In genomic region chrX:65596270-65596669, GRCh38 we compare ENCODE assay signal across 9 cellular contexts.
DNase-seq lines count a peak whose midpoint lies in the region; ATAC-seq and TF ChIP-seq lines count a peak whose summit lies in the region.
"Had no signal": no experiment of that assay in that cellular context is flagged by ENCODE, and none has a peak within 500 bp of the region (broad histone marks: within the 10 kb centered on the region; RNA-seq: fewer than 3 reads in every experiment).

No MANE protein-coding gene starts in this region.

- no peak for DNase-seq in Right ventricle myocardium inferior (ENCODE audit: missing footprints)
- DNase-seq in cardiac septum (ENCODE audit: low spot score) = no peak
- DNase-seq in activated CD4-positive, CD25-positive, alpha-beta regulatory T cell treated with anti-CD3 and anti-CD28 coated beads, Interleukin-2, amount 50 U/mL, for 72 hours = peak; percentile 35
- DNase-seq in coronary artery (ENCODE audit: low spot score) = no peak
- peak; percentile 58 for DNase-seq in osteoblast (ENCODE audit: insufficient read length, low spot score, missing footprints)
- no peak for DNase-seq in cerebellar nuclear complex (lab: John Stamatoyannopoulos, UW)
- DNase-seq in ecto neural progenitor cell (ENCODE audit: low spot score) = no peak

- no peak overlapping the region for H2AFZ ChIP-seq in osteoblast (ENCODE audit: low read length)

- H4K20me1 ChIP-seq in osteoblast (ENCODE audit: insufficient read depth, low read length) = no peaks in the 10 kb centered on the region

- H3K4me2 ChIP-seq in osteoblast (ENCODE audit: insufficient read depth, low read length) = peak overlapping the region; percentile 14

- H3K36me3 ChIP-seq in osteoblast (ENCODE audit: insufficient read depth, low read length) = no peaks in the 10 kb centered on the region

- peak; percentile 47 for ATAC-seq in Right ventricle myocardium inferior
- peak; percentile 69 for ATAC-seq in HG03460 (IDR thresholded peaks at IDR 0.05; ENCODE audit: unreplicated experiment)

- H3K27me3 ChIP-seq in osteoblast (ENCODE audit: insufficient read depth, low read length) = no peaks in the 10 kb centered on the region

- peaks cover 16% of the 10 kb centered on the region for H3K4me1 ChIP-seq in osteoblast (ENCODE audit: insufficient read depth, low read length)

- peak overlapping the region; percentile 75 to 81 for H3K27ac ChIP-seq in coronary artery
- H3K27ac ChIP-seq in osteoblast (ENCODE audit: low read depth, low read length) = peak overlapping the region; percentile 73
- H3K27ac ChIP-seq: C4-2B had no signal

- TF ChIP-seq CTCF in coronary artery (IDR thresholded peaks at IDR 0.05) = no peak
- TF ChIP-seq CTCF in osteoblast (IDR thresholded peaks at IDR 0.05; ENCODE audit: extremely low read depth, low read depth, low read length) = no peak

- H3K4me3 ChIP-seq in coronary artery = no peak overlapping the region
- no peak overlapping the region for H3K4me3 ChIP-seq in osteoblast (ENCODE audit: insufficient read depth, low read length)

- intact Hi-C loops in Right ventricle myocardium inferior (cut with DNase I) = loop anchor here (5.0 kb wide), 3 partner anchors 71 to 391 kb away; partner anchors contain the start of gene MSN
- intact Hi-C loops in cardiac septum (cut with DNase I) = loop anchor here (2.0 to 5.0 kb wide), 2 partner anchors 73 to 391 kb away; no protein-coding TSS in a partner anchor

- H3K9me3 ChIP-seq in osteoblast (ENCODE audit: low read depth, low read length) = no peaks in the 10 kb centered on the region

- H3K79me2 ChIP-seq in osteoblast (ENCODE audit: insufficient read depth, low read length) = no peaks in the 10 kb centered on the region

Comparison
In these comparisons a context has a peak if more than half of its experiments do, and no peak if none do; other contexts are left out.
1. DNase-seq: peak in activated CD4-positive, CD25-positive, alpha-beta regulatory T cell treated with anti-CD3 and anti-CD28 coated beads, Interleukin-2, amount 50 U/mL, for 72 hours (single experiment) and osteoblast (single experiment); none in Right ventricle myocardium inferior (single experiment), cardiac septum (single experiment), coronary artery (single experiment), cerebellar nuclear complex (0 of 2) and ecto neural progenitor cell (single experiment).